In the genomic region with DNA sequence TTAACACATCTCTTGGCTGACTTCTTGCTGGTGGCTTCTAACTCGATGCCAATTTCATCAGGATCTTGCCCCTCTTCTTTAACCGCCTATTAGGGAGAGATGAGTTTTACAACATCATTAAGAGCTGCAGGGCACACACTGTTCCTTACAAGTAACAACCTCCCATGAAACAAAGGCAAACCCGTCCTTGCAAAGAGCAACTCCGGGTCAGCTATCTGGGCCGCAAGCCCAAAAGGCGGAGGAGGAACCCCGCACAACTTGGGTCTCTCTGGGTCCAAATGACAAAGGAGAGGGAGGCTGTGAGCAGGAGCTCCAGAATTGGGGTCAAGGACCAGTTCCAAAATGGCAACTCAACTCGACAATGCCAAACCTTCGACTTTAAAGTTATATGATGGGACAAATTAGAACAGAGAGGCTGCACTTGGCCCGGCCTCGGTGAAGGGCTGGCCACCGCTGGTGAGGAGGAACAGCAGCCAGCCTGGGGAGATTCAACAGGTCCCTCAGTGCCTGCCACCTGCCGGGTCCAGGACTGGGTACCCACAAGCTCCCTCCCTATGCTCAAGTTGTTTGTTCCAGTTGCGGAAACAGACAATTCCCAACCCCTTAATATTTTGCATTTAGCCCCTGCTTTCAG, we compare ENCODE assay signal across 8 cellular contexts. TPM values are rescaled to one million over a fixed set of nuclear protein-coding genes. Genes with fewer than 3 reads are reported as not detected.
DNase-seq lines count a peak whose midpoint lies in the region; ATAC-seq and TF ChIP-seq lines count a peak whose summit lies in the region.

No MANE protein-coding gene starts in this region.

- H2BK12ac ChIP-seq in mesenchymal stem cell (ENCODE audit: low read length in 2 of 2), result no peak overlapping the region

- no peak for TF ChIP-seq CTCF in breast epithelium (IDR thresholded peaks at IDR 0.05)

- peak overlapping the region; percentile 100 for H3K4me3 Mint-ChIP-seq in activated naive CD4-positive, alpha-beta T cell treated with anti-CD3 and anti-CD28 coated beads, Interleukin-2, amount 50 U/mL, for 24 hours

- H3K18ac ChIP-seq in mesenchymal stem cell (ENCODE audit: low read depth in 1 of 2, low read length in 2 of 2), result peak overlapping the region in 1 of 2 experiments; percentile 55

- no peak overlapping the region for H2BK120ac ChIP-seq in mesenchymal stem cell (ENCODE audit: low read depth, low read length)

- peaks cover 66% of the 10 kb centered on the region for H3K4me1 Mint-ChIP-seq in activated naive CD4-positive, alpha-beta T cell treated with anti-CD3 and anti-CD28 coated beads, Interleukin-2, amount 50 U/mL, for 24 hours

- no peak for TF ChIP-seq POLR2A in breast epithelium (IDR thresholded peaks at IDR 0.05)

- H3K9me3 ChIP-seq in breast epithelium (no peaks in the 10 kb centered on the region), mesenchymal stem cell (ENCODE audit: control insufficient read depth, low read length) (no peaks in the 10 kb centered on the region)

- H3K36me3 Mint-ChIP-seq in activated naive CD4-positive, alpha-beta T cell treated with anti-CD3 and anti-CD28 coated beads, Interleukin-2, amount 50 U/mL, for 24 hours, result peaks cover 26% of the 10 kb centered on the region

- H3K4me3 ChIP-seq in breast epithelium, result peak overlapping the region; percentile 88 to 99 (median 99)
- peak overlapping the region; percentile 96 to 98 for H3K4me3 ChIP-seq in mesenchymal stem cell (ENCODE audit: insufficient read depth in 1 of 2, low read depth in 1 of 2, low read length in 2 of 2)

- 79% methylated on average over 13 of the region's 14 CpGs for WGBS in mesenchymal stem cell

- H2BK5ac ChIP-seq in mesenchymal stem cell (ENCODE audit: low read depth, low read length, poor library complexity, severe bottlenecking), result no peak overlapping the region

- no peaks in the 10 kb centered on the region for H3K36me3 ChIP-seq in breast epithelium
- peaks cover 17 to 53% of the 10 kb centered on the region in 2 experiments for H3K36me3 ChIP-seq in mesenchymal stem cell (ENCODE audit: control insufficient read depth in 1 of 2, insufficient read depth in 2 of 2, low read depth in 1 of 2, low read length in 2 of 2)

- H4K91ac ChIP-seq in mesenchymal stem cell (ENCODE audit: low read length), result no peak overlapping the region

- H3K79me1 ChIP-seq in mesenchymal stem cell (replicated peaks; ENCODE audit: low read length, poor library complexity, severe bottlenecking), result peaks cover 5% of the 10 kb centered on the region

- H2AFZ ChIP-seq in mesenchymal stem cell (ENCODE audit: low read depth, low read length), result no peak overlapping the region

- no peak overlapping the region for H3K14ac ChIP-seq in mesenchymal stem cell (ENCODE audit: low read length in 2 of 2)

- DNase-seq in activated naive CD4-positive, alpha-beta T cell treated with Interleukin-2 at 50 U/mL for 16 hours, result no peak
- peak in 1 of 2 donors; percentile 25 for DNase-seq in breast epithelium (ENCODE audit: low spot score in 2 of 2)
- DNase-seq in mesenchymal stem cell, result no peak
- peak; percentile 60 for DNase-seq in ureter (ENCODE audit: low spot score)
- DNase-seq in glomerular visceral epithelial cell (ENCODE audit: extremely low spot score), result no peak
- no peak for DNase-seq in stimulated activated naive CD4-positive, alpha-beta T cell treated with Interleukin-2 at 50 U/mL for 16 hours (lab: John Stamatoyannopoulos, UW)

- H2AK5ac ChIP-seq in mesenchymal stem cell (ENCODE audit: low read length, severe bottlenecking), result no peak overlapping the region

- peak overlapping the region; percentile 91 for H3K27ac Mint-ChIP-seq in activated naive CD4-positive, alpha-beta T cell treated with anti-CD3 and anti-CD28 coated beads, Interleukin-2, amount 50 U/mL, for 24 hours

- H3K27me3 ChIP-seq in breast epithelium (no peaks in the 10 kb centered on the region), mesenchymal stem cell (ENCODE audit: control insufficient read depth in 1 of 2, insufficient read depth in 1 of 2, low read length in 2 of 2) (no peaks in the 10 kb centered on the region)

- peak overlapping the region; percentile 62 for H3K4me2 ChIP-seq in mesenchymal stem cell (ENCODE audit: low read length, poor library complexity, severe bottlenecking)

- H3K27ac ChIP-seq in breast epithelium (peak overlapping the region; percentile 95 to 98), mesenchymal stem cell (ENCODE audit: low read length, poor library complexity, severe bottlenecking) (no peak overlapping the region)

- H3K23ac ChIP-seq in mesenchymal stem cell (ENCODE audit: low read length in 2 of 2), result no peak overlapping the region

- H3K4ac ChIP-seq in mesenchymal stem cell (ENCODE audit: low read depth in 1 of 2, low read length in 2 of 2), result no peak overlapping the region

- H4K8ac ChIP-seq in mesenchymal stem cell (ENCODE audit: low read length), result no peak overlapping the region

- no peaks in the 10 kb centered on the region for H3K9me3 Mint-ChIP-seq in activated naive CD4-positive, alpha-beta T cell treated with anti-CD3 and anti-CD28 coated beads, Interleukin-2, amount 50 U/mL, for 24 hours

- H3K9ac ChIP-seq in mesenchymal stem cell (ENCODE audit: low read length), result peak overlapping the region; percentile 93

- intact Hi-C loops in breast epithelium (cut with DNase I; ENCODE audit: low total_unique reads), result no loop called here

- no peak overlapping the region for H2BK15ac ChIP-seq in mesenchymal stem cell (ENCODE audit: low read depth, poor library complexity, severe bottlenecking)

- H3K27me3 Mint-ChIP-seq in activated naive CD4-positive, alpha-beta T cell treated with anti-CD3 and anti-CD28 coated beads, Interleukin-2, amount 50 U/mL, for 24 hours, result no peaks in the 10 kb centered on the region

- H3K4me1 ChIP-seq in breast epithelium, result peaks cover 0 to 28% of the 10 kb centered on the region in 2 donors
- peaks cover 11% of the 10 kb centered on the region for H3K4me1 ChIP-seq in mesenchymal stem cell (ENCODE audit: control insufficient read depth, insufficient read depth, low read depth, low read length)

- no peak for ATAC-seq in HG03045 (IDR thresholded peaks at IDR 0.05; ENCODE audit: unreplicated experiment)

RNA-seq across cellular contexts. Expression of a gene that starts 1.1 kb away (rescaled TPM):
- total RNA-seq in breast epithelium, result 10 to 100 TPM; 46.4 to 68.8 (median 62.1) TPM
- 25.9 TPM for polyA plus RNA-seq in mesenchymal stem cell (2013, experiment 1 of 2)
- 24.3 TPM for polyA plus RNA-seq in mesenchymal stem cell (2013, experiment 2 of 2)
- total RNA-seq in ureter, result 105 TPM

RNA-seq across cellular contexts. Expression of a gene that starts 1.5 kb away (rescaled TPM):
- 100 to 1,000 TPM in 2 of 3 donors, 10 to 100 TPM in 1; 64.2 to 112 (median 111) TPM for total RNA-seq in breast epithelium
- polyA plus RNA-seq in mesenchymal stem cell (2013, experiment 1 of 2), result 32.5 TPM
- polyA plus RNA-seq in mesenchymal stem cell (2013, experiment 2 of 2), result 30.9 TPM
- total RNA-seq in ureter, result 90.0 TPM

RNA-seq across cellular contexts. Expression of a gene that starts 53.7 kb away (rescaled TPM):
- total RNA-seq in breast epithelium, result 10 to 100 TPM in 1 of 3 donors, 1 to 10 TPM in 2; 1.1 to 11.7 (median 1.3) TPM
- 0.08 TPM for polyA plus RNA-seq in mesenchymal stem cell (2013, experiment 1 of 2)
- polyA plus RNA-seq in mesenchymal stem cell (2013, experiment 2 of 2), result 0.03 TPM
- total RNA-seq in ureter, result 5.8 TPM

RNA-seq across cellular contexts. Expression of a gene that starts 58.9 kb away (rescaled TPM):
- total RNA-seq in breast epithelium, result 10 to 100 TPM; 29.4 to 49.5 (median 44.3) TPM
- 58.1 TPM for polyA plus RNA-seq in mesenchymal stem cell (2013, experiment 1 of 2)
- 61.4 TPM for polyA plus RNA-seq in mesenchymal stem cell (2013, experiment 2 of 2)
- total RNA-seq in ureter, result 68.4 TPM

RNA-seq across cellular contexts. Expression of a gene that starts 59.4 kb away (rescaled TPM):
- total RNA-seq in breast epithelium (10 to 100 TPM; 10.4 to 13.1 (median 11.1) TPM), ureter (2.8 TPM)
- polyA plus RNA-seq in mesenchymal stem cell (2013, experiment 1 of 2), result 13.7 TPM
- polyA plus RNA-seq in mesenchymal stem cell (2013, experiment 2 of 2), result 13.5 TPM
